8 cellular contexts compared by ENCODE assay signal in the genomic region with DNA sequence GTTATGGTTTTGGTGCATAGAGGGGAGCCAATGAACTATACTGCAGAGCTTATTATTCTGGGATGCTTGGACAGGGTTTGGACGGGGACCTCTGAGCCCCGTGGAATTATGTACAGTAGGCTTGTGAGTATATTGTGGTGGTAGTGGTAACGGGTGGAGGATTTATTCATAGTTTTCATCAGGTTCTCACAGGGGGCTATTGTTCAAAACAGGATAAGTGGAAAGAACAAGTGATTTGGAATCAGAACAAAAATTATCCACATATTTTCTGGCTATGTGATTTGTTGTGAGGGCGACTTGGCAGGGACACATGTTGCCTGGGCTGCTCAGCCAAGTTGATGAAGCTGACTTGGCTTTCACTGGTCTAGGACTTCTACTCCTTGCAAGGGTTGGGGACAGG.
"Had no signal": no experiment of that assay in that cellular context is flagged by ENCODE, and none has a peak within 500 bp of the region (broad histone marks: within the 10 kb centered on the region; RNA-seq: fewer than 3 reads in every experiment).

No MANE protein-coding gene starts in this region.

- H3K4me3 ChIP-seq: GM23248, HAP-1, K562 had no signal

- H3K27ac ChIP-seq: GM23248, HL-60 had no signal

- H3K4me1 ChIP-seq: HAP-1 had no signal

- DNase-seq: GM23248, GOT3, H7, HFFc6, IMR-90 had no signal

- H3K36me3 ChIP-seq: HAP-1 had no signal

- H3K9me3 ChIP-seq: HAP-1 had no signal

- H3K9ac ChIP-seq: GM23248 had no signal
